In the genomic region with DNA sequence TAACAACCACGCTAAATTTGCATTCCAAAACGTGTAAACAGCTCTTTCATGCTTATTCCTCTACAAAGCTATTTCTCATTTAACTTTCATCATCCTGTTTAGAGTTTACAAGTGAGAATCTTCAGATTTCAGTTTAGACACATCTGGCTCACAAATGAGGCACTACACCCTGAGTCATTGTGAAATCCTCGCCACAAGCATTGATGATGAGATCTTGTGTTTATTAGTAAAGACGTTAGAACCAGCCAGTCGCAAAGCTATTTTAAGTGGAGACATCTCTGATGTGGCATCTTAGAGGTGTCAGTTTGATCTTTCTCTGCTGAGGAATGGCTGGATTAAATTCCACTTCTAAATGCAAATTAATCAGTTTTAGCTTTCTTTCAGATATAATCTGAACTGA, we compare ENCODE assay signal across 1 cellular context.
A peak's percentile ranks its signal among the peaks of the same experiment; 100 is the strongest.
TF ChIP-seq lines count a peak whose summit lies in the region.

No MANE protein-coding gene starts in this region.

TF ChIP-seq in GM12878, 131 proteins besides CTCF, POLR2A, EP300 and RAD21:
- TF ChIP-seq SMARCA5 (IDR thresholded peaks at IDR 0.05) (no peak), GABPA (IDR thresholded peaks at IDR 0.05; ENCODE audit: low read depth) (no peak), JUNB (IDR thresholded peaks at IDR 0.05) (peak; percentile 28; the same call in 1 of the 2 replicates), PKNOX1 (IDR thresholded peaks at IDR 0.05) (0 out of 2 replicates have a peak, but pooled peaks have one; percentile 6), EGR1 (IDR thresholded peaks at IDR 0.05; ENCODE audit: borderline replicate concordance in 1 of 2, low read depth in 2 of 2, low read length in 2 of 2) (no peak), TCF7 (IDR thresholded peaks at IDR 0.05; ENCODE audit: borderline replicate concordance) (no peak), MXI1 (IDR thresholded peaks at IDR 0.05; ENCODE audit: low read depth, low read length) (no peak), RUNX3 (IDR thresholded peaks at IDR 0.05; ENCODE audit: low read length) (peak; percentile 32; the same call in 1 of the 2 replicates)
TF ChIP-seq in GM12878: peak in this region for 3.
